In genomic region chr20:22686097-22686496, GRCh38 we compare ENCODE assay signal across 9 cellular contexts.
DNase-seq lines count a peak whose midpoint lies in the region; ATAC-seq and TF ChIP-seq lines count a peak whose summit lies in the region.
"Had no signal": no experiment of that assay in that cellular context is flagged by ENCODE, and none has a peak within 500 bp of the region (broad histone marks: within the 10 kb centered on the region; RNA-seq: fewer than 3 reads in every experiment).

No MANE protein-coding gene starts in this region.

- TF ChIP-seq CTCF in Caco-2 (IDR thresholded peaks at IDR 0.05; ENCODE audit: insufficient read depth in 1 of 2, low read depth in 1 of 2, low read length in 1 of 2, severe bottlenecking in 1 of 2, unreplicated experiment in 1 of 2) (no peak), gastroesophageal sphincter (IDR thresholded peaks at IDR 0.05) (no peak)

- peaks cover 5% of the 10 kb centered on the region for H3K4me1 ChIP-seq in Caco-2
- peaks cover 0 to 6% (median 0%) of the 10 kb centered on the region in 3 donors for H3K4me1 ChIP-seq in gastroesophageal sphincter
- H3K4me1 ChIP-seq: ascending aorta had no signal

- POLR2A ChIA-PET in Caco-2 (lab: Charles Lee) = interaction anchor here (0.6 kb wide), 1 partner anchor 351 kb away, joined by 11 read pairs; no protein-coding TSS in a partner anchor

- CTCF ChIA-PET in Caco-2 (lab: Charles Lee) = interaction anchor here (1.4 to 4.9 kb wide), 3 partner anchors 283 to 351 kb away, joined by 7 to 64 read pairs (median 44); no protein-coding TSS in a partner anchor
- CTCF ChIA-PET in activated CD8-positive, alpha-beta memory T cell treated with anti-CD3 and anti-CD28 coated beads, Interleukin-2, amount 10 ng/mL, durations not matched to agents 7 days and 5 days (lab: Charles Lee) = no interaction called here

- H3K4me3 ChIP-seq in Caco-2 (ENCODE audit: low read depth, low read length) = no peak overlapping the region
- no peak overlapping the region for H3K4me3 ChIP-seq in gastroesophageal sphincter
- H3K4me3 ChIP-seq: ascending aorta had no signal

- H3K36me3 ChIP-seq in Caco-2 (ENCODE audit: control insufficient read depth, insufficient read depth, low read length) (no peaks in the 10 kb centered on the region), gastroesophageal sphincter (no peaks in the 10 kb centered on the region)
- H3K36me3 ChIP-seq: ascending aorta had no signal

- peaks cover 13% of the 10 kb centered on the region for H3K4me1 Mint-ChIP-seq in Caco-2 (ENCODE audit: low read depth, unreplicated experiment)
- no peaks in the 10 kb centered on the region for H3K4me1 Mint-ChIP-seq in activated CD8-positive, alpha-beta memory T cell treated with anti-CD3 and anti-CD28 coated beads, Interleukin-2, amount 10 ng/mL, durations not matched to agents 7 days and 5 days

- H3K27ac ChIP-seq in gastroesophageal sphincter = no peak overlapping the region
- H3K27ac ChIP-seq: ascending aorta had no signal

- TF ChIP-seq EP300 in gastroesophageal sphincter (IDR thresholded peaks at IDR 0.05) = no peak

- no TSS peak for BruUV-seq in Caco-2 (replicated peaks; lab: Mats Ljungman, UMichigan)

- DNase-seq in Caco-2 = peak; percentile 57 to 68
- DNase-seq in HPDE6-E6E7 (ENCODE audit: extremely low spot score) = peak; percentile 66
- DNase-seq in SHP77 (lab: John Stamatoyannopoulos, UW) = peak; percentile 62 to 72
- DNase-seq in sciatic nerve (ENCODE audit: low spot score) = no peak
- no peak for DNase-seq in activated CD8-positive, alpha-beta memory T cell treated with anti-CD3 and anti-CD28 coated beads, Interleukin-2, amount 10 ng/mL, durations not matched to agents 7 days and 5 days

- H3K9me3 ChIP-seq in Caco-2 (peaks cover 14% of the 10 kb centered on the region), gastroesophageal sphincter (no peaks in the 10 kb centered on the region)
- H3K9me3 ChIP-seq: ascending aorta had no signal

- 21 to 30% methylated on average over 2 of the region's 7 CpGs for WGBS in gastroesophageal sphincter (ENCODE audit: low coverage in 1 of 2), 2 donors

- H3K27me3 ChIP-seq in Caco-2 (replicated peaks; ENCODE audit: control insufficient read depth, insufficient read depth, low read length) (no peaks in the 10 kb centered on the region), gastroesophageal sphincter (peaks cover 28% of the 10 kb centered on the region)
- H3K27me3 ChIP-seq: ascending aorta had no signal

- H3K9me3 Mint-ChIP-seq in Caco-2 (ENCODE audit: unreplicated experiment) = peaks cover 18% of the 10 kb centered on the region
- no peaks in the 10 kb centered on the region for H3K9me3 Mint-ChIP-seq in activated CD8-positive, alpha-beta memory T cell treated with anti-CD3 and anti-CD28 coated beads, Interleukin-2, amount 10 ng/mL, durations not matched to agents 7 days and 5 days (ENCODE audit: low read depth)

- intact Hi-C loops in Caco-2 (cut with micrococcal nuclease; ENCODE audit: unreplicated experiment) (no loop called here), sciatic nerve (cut with DNase I) (no loop called here)

- no peaks in the 10 kb centered on the region for H3K36me3 Mint-ChIP-seq in Caco-2 (ENCODE audit: insufficient read depth, unreplicated experiment)
- no peaks in the 10 kb centered on the region for H3K36me3 Mint-ChIP-seq in activated CD8-positive, alpha-beta memory T cell treated with anti-CD3 and anti-CD28 coated beads, Interleukin-2, amount 10 ng/mL, durations not matched to agents 7 days and 5 days

- H3K4me3 Mint-ChIP-seq in Caco-2 (ENCODE audit: unreplicated experiment) = no peak overlapping the region
- H3K4me3 Mint-ChIP-seq in activated CD8-positive, alpha-beta memory T cell treated with anti-CD3 and anti-CD28 coated beads, Interleukin-2, amount 10 ng/mL, durations not matched to agents 7 days and 5 days = no peak overlapping the region

- H3K27ac Mint-ChIP-seq in Caco-2 (ENCODE audit: unreplicated experiment) = no peak overlapping the region
- H3K27ac Mint-ChIP-seq in activated CD8-positive, alpha-beta memory T cell treated with anti-CD3 and anti-CD28 coated beads, Interleukin-2, amount 10 ng/mL, durations not matched to agents 7 days and 5 days = no peak overlapping the region

- TF ChIP-seq POLR2A in gastroesophageal sphincter (IDR thresholded peaks at IDR 0.05) = no peak

- no peaks in the 10 kb centered on the region for H3K27me3 Mint-ChIP-seq in Caco-2 (ENCODE audit: insufficient read depth, unreplicated experiment)
- H3K27me3 Mint-ChIP-seq in activated CD8-positive, alpha-beta memory T cell treated with anti-CD3 and anti-CD28 coated beads, Interleukin-2, amount 10 ng/mL, durations not matched to agents 7 days and 5 days = no peaks in the 10 kb centered on the region

- ATAC-seq in gastroesophageal sphincter (peak; percentile 23), sciatic nerve (peak; percentile 68), HG03196 (IDR thresholded peaks at IDR 0.05; ENCODE audit: unreplicated experiment) (no peak), HG02852 (IDR thresholded peaks at IDR 0.05; ENCODE audit: unreplicated experiment) (no peak)
- ATAC-seq in activated CD8-positive, alpha-beta memory T cell treated with anti-CD3 and anti-CD28 coated beads, Interleukin-2, amount 10 ng/mL, durations not matched to agents 7 days and 5 days = no peak

Comparison
In these comparisons a context has a peak if more than half of its experiments do, and no peak if none do; other contexts are left out.
1. DNase-seq: peak in Caco-2 (2 of 2), HPDE6-E6E7 (single experiment) and SHP77 (2 of 2); none in sciatic nerve (single experiment) and activated CD8-positive, alpha-beta memory T cell treated with anti-CD3 and anti-CD28 coated beads, Interleukin-2, amount 10 ng/mL, durations not matched to agents 7 days and 5 days (single experiment).
2. ATAC-seq: peak in gastroesophageal sphincter (single experiment) and sciatic nerve (single experiment); none in activated CD8-positive, alpha-beta memory T cell treated with anti-CD3 and anti-CD28 coated beads, Interleukin-2, amount 10 ng/mL, durations not matched to agents 7 days and 5 days (single experiment), HG03196 (single experiment) and HG02852 (single experiment).